In the genomic region with DNA sequence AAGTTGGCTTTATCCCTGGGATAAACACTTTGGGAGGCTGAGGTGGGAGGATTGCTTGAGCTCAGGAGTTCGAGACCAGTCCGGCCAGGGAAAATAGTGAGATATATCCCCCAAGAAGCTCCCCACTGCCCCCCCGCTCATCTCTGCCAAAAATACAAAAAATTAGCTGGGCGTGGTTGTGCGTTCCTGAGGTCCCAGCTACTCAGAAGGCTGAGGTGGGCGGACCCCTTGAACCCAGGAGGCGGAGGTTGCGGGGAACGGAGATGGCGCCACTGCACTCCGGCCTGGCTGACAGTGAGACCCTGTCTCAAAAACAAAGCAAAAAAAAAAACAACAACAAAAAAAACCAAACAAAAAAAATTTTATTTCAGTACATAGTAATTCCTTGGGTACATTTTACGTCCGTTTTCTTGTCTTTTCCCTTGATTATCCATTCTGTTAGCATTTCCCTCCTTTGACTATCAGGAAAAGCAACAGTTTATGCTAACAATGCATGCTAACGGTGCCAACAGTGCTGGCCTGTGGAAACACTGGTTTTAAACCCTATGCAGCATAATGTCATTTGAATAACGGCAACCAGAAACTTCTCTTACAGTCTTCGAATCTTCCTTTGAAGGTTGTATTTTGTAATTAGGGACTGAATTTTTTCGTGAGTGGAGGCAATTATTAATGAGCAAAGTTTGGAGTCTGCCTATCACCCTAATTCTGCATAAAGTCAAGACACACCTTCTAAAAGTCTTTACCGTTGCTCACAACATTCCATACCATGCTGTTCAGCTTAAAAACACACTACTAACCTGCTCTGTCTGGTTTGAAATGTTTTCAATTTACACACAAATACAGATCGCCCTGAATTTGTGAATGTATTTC, we compare ENCODE assay signal across 8 cellular contexts. TPM values are rescaled to one million over a fixed set of nuclear protein-coding genes. Genes with fewer than 3 reads are reported as not detected.
DNase-seq lines count a peak whose midpoint lies in the region; ATAC-seq and TF ChIP-seq lines count a peak whose summit lies in the region.

No MANE protein-coding gene starts in this region.

- peaks cover 2% of the 10 kb centered on the region for H3K36me3 Mint-ChIP-seq in activated B cell treated with CpG ODN at 0.5 μM for 24 hours (ENCODE audit: low read depth)

- POLR2A ChIA-PET in AG04450 (lab: Yijun Ruan, JAX) = interaction anchor here (0.5 to 1.8 kb wide), 8 partner anchors 16 to 431 kb away, joined by 3 to 15 read pairs (median 4); partner anchors contain the start of genes ABHD3 and ESCO1
- POLR2A ChIA-PET in activated B cell treated with CpG ODN at 0.5 μM for 24 hours (lab: Charles Lee) = interaction anchor here (0.6 to 4.1 kb wide), 12 partner anchors 10 to 628 kb away, joined by 3 to 44 read pairs (median 6); partner anchors contain the start of genes ABHD3, ESCO1, ROCK1 and SNRPD1

- peak overlapping the region; percentile 97 for H3K27ac Mint-ChIP-seq in activated B cell treated with CpG ODN at 0.5 μM for 24 hours

- CTCF ChIA-PET in AG04450 (lab: Charles Lee) (interaction anchor here (1.1 to 1.3 kb wide), 4 partner anchors 20 to 139 kb away, joined by 3 to 7 read pairs (median 5); partner anchors contain the start of gene ESCO1), activated B cell treated with CpG ODN at 0.5 μM for 24 hours (lab: Charles Lee) (interaction anchor here (1.3 kb wide), 1 partner anchor 140 kb away, joined by 4 read pairs; the partner anchor contains the start of gene ESCO1)

- intact Hi-C loops in activated B cell treated with CpG ODN at 0.5 μM for 24 hours (cut with micrococcal nuclease) (loop anchor here (1.0 to 10.0 kb wide), 6 partner anchors 36 to 1195 kb away; partner anchors contain the start of genes ABHD3, ESCO1, RBBP8 and SNRPD1), left ventricle myocardium superior (cut with micrococcal nuclease) (no loop called here), spleen (cut with DNase I; ENCODE audit: low total_unique reads) (loop anchor here (10.0 kb wide), 1 partner anchor 125 kb away; the partner anchor contains the start of gene SNRPD1)

- H3K4me1 Mint-ChIP-seq in activated B cell treated with CpG ODN at 0.5 μM for 24 hours = peaks cover 24% of the 10 kb centered on the region

- H3K27me3 ChIP-seq in AG04450 (ENCODE audit: control insufficient read depth, insufficient read depth, low read length) (no peaks in the 10 kb centered on the region), spleen (replicated peaks in 1 of 7) (no peaks in the 10 kb centered on the region)

- no peaks in the 10 kb centered on the region for H3K9me3 Mint-ChIP-seq in activated B cell treated with CpG ODN at 0.5 μM for 24 hours

- H3K9me3 ChIP-seq in AG04450 (ENCODE audit: control insufficient read depth, insufficient read depth, low read length) (peaks cover 6% of the 10 kb centered on the region; the same call in 1 of the 2 replicates), spleen (peaks cover 0 to 7% (median 3%) of the 10 kb centered on the region in 8 donors)

- TF ChIP-seq POLR2A in spleen (IDR thresholded peaks at IDR 0.05) = no peak

- DNase-seq in AG04450 (ENCODE audit: low read depth, low spot score) = no peak
- no peak for DNase-seq in activated B cell treated with CpG ODN at 0.5 μM for 24 hours
- peak; percentile 36 for DNase-seq in left ventricle myocardium superior
- peak; percentile 83 for DNase-seq in spleen
- no peak for DNase-seq in C1 segment of cervical spinal cord (lab: John Stamatoyannopoulos, UW)
- no peak for DNase-seq in NCI-H2196 treated with DMSO at 0.1 percent for 48 hours (lab: John Stamatoyannopoulos, UW; ENCODE audit: unreplicated experiment)

- peaks cover 6 to 44% (median 31%) of the 10 kb centered on the region in 6 donors for H3K4me1 ChIP-seq in spleen

- H3K36me3 ChIP-seq in spleen = no peaks in the 10 kb centered on the region

- ATAC-seq in GM19328 (IDR thresholded peaks at IDR 0.05; ENCODE audit: unreplicated experiment) (peak; percentile 20), HG03354 (IDR thresholded peaks at IDR 0.05; ENCODE audit: poor library complexity, severe bottlenecking, unreplicated experiment) (peak; percentile 15), activated B cell treated with CpG ODN at 0.5 μM for 24 hours (ENCODE audit: low read depth) (no peak), left ventricle myocardium superior (peak; percentile 0)

- H3K4me3 ChIP-seq in AG04450 (ENCODE audit: low read depth, low read length) = peak overlapping the region; percentile 46
- H3K4me3 ChIP-seq in spleen = peak overlapping the region in 7 of 8 donors; percentile 78 to 98 (median 95)

- no peaks in the 10 kb centered on the region for H3K27me3 Mint-ChIP-seq in activated B cell treated with CpG ODN at 0.5 μM for 24 hours

- H3K4me3 Mint-ChIP-seq in activated B cell treated with CpG ODN at 0.5 μM for 24 hours = peak overlapping the region; percentile 97

- WGBS in spleen, 5 donors = 63 to 70% (median 67%) methylated on average over 19 of the region's 19 CpGs

- H3K27ac ChIP-seq in AG04450 (ENCODE audit: low read depth, low read length) (no peak overlapping the region), spleen (peak overlapping the region; percentile 92 to 99 (median 98))

- TF ChIP-seq CTCF in AG04450 (IDR thresholded peaks at IDR 0.05; ENCODE audit: low read depth, low read length) (no peak), activated B cell treated with CpG ODN at 0.5 μM for 24 hours (IDR thresholded peaks at IDR 0.05) (no peak), spleen (IDR thresholded peaks at IDR 0.05 in 8 of 11, conservative IDR thresholded peaks at IDR 0.05 in 3 of 11) (no peak)

RNA-seq across cellular contexts. Expression of gene MIB1, which starts 0.8 kb away (rescaled TPM):
- polyA plus RNA-seq in AG04450 (2011; rRNA removed) (20.9 and 25.3 TPM in 2 replicates), spleen (1 to 10 TPM; 2.7 to 4.1 (median 3.1) TPM)
- 70.2 and 112 TPM in 2 replicates for polyA minus RNA-seq in AG04450 (2011; rRNA and poly(A)+ RNA removed)
- total RNA-seq in activated B cell treated with CpG ODN at 0.5 μM for 24 hours (21.6 and 22.6 TPM in 2 replicates), left ventricle myocardium superior (18.9 TPM), spleen (10 to 100 TPM; 22.0 to 33.3 (median 28.7) TPM)

RNA-seq across cellular contexts. Expression of gene ABHD3, which starts 35.3 kb away (rescaled TPM):
- polyA plus RNA-seq in AG04450 (2011; rRNA removed) (3.9 and 5.7 TPM in 2 replicates), spleen (10 to 100 TPM; 25.3 to 34.4 (median 25.9) TPM)
- polyA minus RNA-seq in AG04450 (2011; rRNA and poly(A)+ RNA removed) = 1.3 and 3.7 TPM in 2 replicates
- total RNA-seq in activated B cell treated with CpG ODN at 0.5 μM for 24 hours (22.2 and 29.5 TPM in 2 replicates), left ventricle myocardium superior (6.0 TPM), spleen (10 to 100 TPM; 23.8 to 34.8 (median 29.0) TPM)

Comparison
In these comparisons a context has a peak if more than half of its experiments do, and no peak if none do; other contexts are left out.
1. DNase-seq: peak in left ventricle myocardium superior (single experiment) and spleen (single experiment); none in AG04450 (single experiment), activated B cell treated with CpG ODN at 0.5 μM for 24 hours (single experiment), C1 segment of cervical spinal cord (0 of 14) and NCI-H2196 treated with DMSO at 0.1 percent for 48 hours (single experiment).